9 cellular contexts compared by ENCODE assay signal in the genomic region with DNA sequence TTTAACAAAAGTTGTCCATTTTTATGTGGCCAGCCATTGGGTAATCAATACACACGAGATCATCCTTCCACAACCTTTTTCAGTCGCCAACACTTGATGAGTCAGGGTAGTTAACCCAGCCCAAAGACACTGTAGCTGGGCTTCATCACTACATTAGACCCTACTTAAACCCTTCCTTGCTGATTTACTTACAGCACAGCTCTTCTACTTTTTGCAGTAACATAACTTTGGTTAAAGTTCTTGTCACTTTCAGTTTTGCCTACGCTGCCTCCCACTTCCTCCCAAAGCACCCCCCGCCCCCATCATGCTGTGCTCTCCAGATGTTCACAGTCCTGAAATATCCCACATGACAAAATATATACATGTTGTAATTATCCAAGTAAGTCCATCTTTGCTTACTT.
DNase-seq lines count a peak whose midpoint lies in the region; ATAC-seq and TF ChIP-seq lines count a peak whose summit lies in the region.
"Had no signal": no experiment of that assay in that cellular context is flagged by ENCODE, and none has a peak within 500 bp of the region (broad histone marks: within the 10 kb centered on the region; RNA-seq: fewer than 3 reads in every experiment).

No MANE protein-coding gene starts in this region.

- H3K4me1 ChIP-seq in aorta (ENCODE audit: control insufficient read depth in 1 of 2, insufficient read depth in 2 of 2, low read length in 2 of 2) = no peaks in the 10 kb centered on the region

- ATAC-seq in GM18517 (IDR thresholded peaks at IDR 0.05; ENCODE audit: unreplicated experiment) (peak; percentile 55), HG02759 (IDR thresholded peaks at IDR 0.05; ENCODE audit: unreplicated experiment) (peak; percentile 59), aorta (ENCODE audit: low FRiP score) (no peak), HG03565 (IDR thresholded peaks at IDR 0.05; ENCODE audit: unreplicated experiment) (no peak), GM19035 (IDR thresholded peaks at IDR 0.05; ENCODE audit: unreplicated experiment) (no peak)

- H3K4me1 Mint-ChIP-seq in nephron = peaks cover 52% of the 10 kb centered on the region

- DNase-seq in UCSD-AML1 (lab: John Stamatoyannopoulos, UW; ENCODE audit: unreplicated experiment) = peak; percentile 26
- DNase-seq in NCI-H524 (lab: John Stamatoyannopoulos, UW) = no peak
- no peak for DNase-seq in aorta
- DNase-seq: cerebellar nuclear complex had no signal

- no peaks in the 10 kb centered on the region for H3K36me3 ChIP-seq in aorta (ENCODE audit: control insufficient read depth in 1 of 2, insufficient read depth in 2 of 2, low read length in 1 of 2)

- H3K27me3 ChIP-seq in aorta (ENCODE audit: control insufficient read depth in 1 of 2, insufficient read depth in 2 of 2, low read length in 1 of 2) = peaks cover 0 to 1% of the 10 kb centered on the region in 2 donors

- intact Hi-C loops in aorta (cut with DNase I) = no loop called here

- H3K9me3 Mint-ChIP-seq in nephron = no peaks in the 10 kb centered on the region

- no peaks in the 10 kb centered on the region for H3K9me3 ChIP-seq in aorta (ENCODE audit: control insufficient read depth, low read length)

- TF ChIP-seq CTCF in nephron (IDR thresholded peaks at IDR 0.05; ENCODE audit: unreplicated experiment in 3 of 3) = no peak

- WGBS in aorta, 2 donors = 52 to 63% methylated on average over 4 of the region's 4 CpGs

- H3K27ac ChIP-seq in aorta (ENCODE audit: low read depth in 1 of 2, low read length in 2 of 2) = no peak overlapping the region

- H3K27me3 Mint-ChIP-seq in nephron (ENCODE audit: low read depth) = peaks cover 8% of the 10 kb centered on the region

- H3K4me3 ChIP-seq in aorta (ENCODE audit: low read length in 2 of 2) = no peak overlapping the region

- peak overlapping the region; percentile 89 to 95 (median 95) for H3K27ac Mint-ChIP-seq in nephron

- peak overlapping the region; percentile 6 to 40 (median 19) for H3K4me3 Mint-ChIP-seq in nephron

- H3K36me3 Mint-ChIP-seq in nephron (ENCODE audit: low read depth) = no peaks in the 10 kb centered on the region

Comparison
In these comparisons a context has a peak if more than half of its experiments do, and no peak if none do; other contexts are left out.
1. ATAC-seq: peak in GM18517 (single experiment) and HG02759 (single experiment); none in aorta (single experiment), HG03565 (single experiment) and GM19035 (single experiment).